Comparison of ENCODE assay signal across 15 cellular contexts in the genomic region with DNA sequence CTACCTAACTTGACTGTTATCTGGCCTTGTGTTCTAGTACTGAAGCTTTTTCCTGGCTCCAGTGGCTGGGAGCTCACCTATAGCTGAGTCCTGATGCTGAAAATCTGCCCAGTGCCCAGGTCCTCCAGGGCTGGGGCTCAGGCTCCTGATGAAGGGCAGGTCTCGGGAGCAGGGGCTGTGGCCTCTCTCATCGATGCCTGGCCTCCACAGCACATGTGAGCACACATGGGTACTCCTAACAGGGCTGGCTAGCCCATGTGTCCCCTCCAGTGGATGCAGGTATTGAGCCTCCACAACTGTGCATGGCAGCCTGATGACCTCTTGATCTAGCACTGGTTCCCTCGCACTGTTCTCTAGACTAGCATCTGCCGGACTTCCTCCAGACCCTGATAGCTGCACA. TPM values are rescaled to one million over a fixed set of nuclear protein-coding genes. Genes with fewer than 3 reads are reported as not detected.
A peak's percentile ranks its signal among the peaks of the same experiment; 100 is the strongest.
DNase-seq lines count a peak whose midpoint lies in the region; ATAC-seq and TF ChIP-seq lines count a peak whose summit lies in the region.
"Had no signal": no experiment of that assay in that cellular context is flagged by ENCODE, and none has a peak within 500 bp of the region (broad histone marks: within the 10 kb centered on the region; RNA-seq: fewer than 3 reads in every experiment).

No MANE protein-coding gene starts in this region.

- H3K23ac ChIP-seq in neuronal stem cell (ENCODE audit: low read depth, low read length, poor library complexity), result no peak overlapping the region

- no peaks in the 10 kb centered on the region for H3K9me3 ChIP-seq in neuronal stem cell (replicated peaks in 1 of 2; ENCODE audit: control insufficient read depth in 2 of 2, insufficient read depth in 1 of 2, low read depth in 1 of 2, low read length in 2 of 2)
- no peaks in the 10 kb centered on the region for H3K9me3 ChIP-seq in tibial artery
- H3K9me3 ChIP-seq in BE2C, result no peaks in the 10 kb centered on the region
- H3K9me3 ChIP-seq: ovary had no signal

- H3K4me2 ChIP-seq in neuronal stem cell (ENCODE audit: insufficient read depth, low read length, poor library complexity, severe bottlenecking), result no peak overlapping the region
- H3K4me2 ChIP-seq: KMS-11 had no signal

- H3K27ac Mint-ChIP-seq in activated naive CD4-positive, alpha-beta T cell treated with anti-CD3 and anti-CD28 coated beads, Interleukin-2, amount 50 U/mL, for 72 hours, result peak overlapping the region; percentile 30 to 44

- no peak overlapping the region for H2AK5ac ChIP-seq in neuronal stem cell (ENCODE audit: low read depth, low read length)

- H3K79me1 ChIP-seq in neuronal stem cell (ENCODE audit: low read depth, low read length), result no peaks in the 10 kb centered on the region

- no peaks in the 10 kb centered on the region for H3K36me3 ChIP-seq in neuronal stem cell (replicated peaks in 1 of 2; ENCODE audit: control insufficient read depth in 2 of 2, insufficient read depth in 2 of 2, low read length in 2 of 2)
- H3K36me3 ChIP-seq in tibial artery, result peaks cover 0 to 70% (median 15%) of the 10 kb centered on the region in 3 donors
- no peaks in the 10 kb centered on the region for H3K36me3 ChIP-seq in BE2C
- H3K36me3 ChIP-seq: ovary had no signal

- H2BK120ac ChIP-seq in neuronal stem cell (ENCODE audit: low read depth, low read length), result no peak overlapping the region

- H2AFZ ChIP-seq in neuronal stem cell (ENCODE audit: low read length), result no peak overlapping the region

- no peak overlapping the region for H2BK12ac ChIP-seq in neuronal stem cell (ENCODE audit: low read length)

- ATAC-seq in activated naive CD4-positive, alpha-beta T cell treated with anti-CD3 and anti-CD28 coated beads, Interleukin-2, amount 50 U/mL, for 72 hours, result no peak
- no peak for ATAC-seq in left colon
- ATAC-seq: stimulated activated memory B cell treated with anti-CD40 and anti-IgM and Interleukin-4, amounts not matched to agents 10 μg/mL and 1 μg/mL and 100 μg/mL, for 72 hours had no signal

- H3K27ac ChIP-seq in coronary artery, result peak overlapping the region; percentile 55 to 91
- H3K27ac ChIP-seq in neuronal stem cell (replicated peaks; ENCODE audit: low read length), result no peak overlapping the region
- peak overlapping the region; percentile 56 to 64 for H3K27ac ChIP-seq in tibial artery
- H3K27ac ChIP-seq: KMS-11, ovary had no signal

- H3K4me3 ChIP-seq in coronary artery (peak overlapping the region; percentile 22), neuronal stem cell (ENCODE audit: low read length in 2 of 2) (no peak overlapping the region), tibial artery (no peak overlapping the region), BE2C (ENCODE audit: low read depth, low read length) (no peak overlapping the region)
- H3K4me3 ChIP-seq: ovary had no signal

- no peak overlapping the region for H3K4ac ChIP-seq in neuronal stem cell (ENCODE audit: low read length)

- H3K9ac ChIP-seq in neuronal stem cell (ENCODE audit: low read depth, low read length, poor library complexity), result no peak overlapping the region
- H3K9ac ChIP-seq: KMS-11 had no signal

- H3K4me1 ChIP-seq in neuronal stem cell (ENCODE audit: control insufficient read depth in 2 of 2, insufficient read depth in 1 of 2, low read depth in 1 of 2, low read length in 2 of 2) (peaks cover 0 to 7% of the 10 kb centered on the region in 2 donors), tibial artery (peaks cover 0 to 81% (median 61%) of the 10 kb centered on the region in 4 donors), BE2C (peaks cover 5% of the 10 kb centered on the region; the same call in 1 of the 2 replicates)

- H4K8ac ChIP-seq in neuronal stem cell (ENCODE audit: low read depth, low read length), result no peak overlapping the region

- H3K9me3 Mint-ChIP-seq in activated naive CD4-positive, alpha-beta T cell treated with anti-CD3 and anti-CD28 coated beads, Interleukin-2, amount 50 U/mL, for 72 hours, result no peaks in the 10 kb centered on the region
- H3K9me3 Mint-ChIP-seq: stimulated activated memory B cell treated with anti-CD40 and anti-IgM and Interleukin-4, amounts not matched to agents 10 μg/mL and 1 μg/mL and 100 μg/mL, for 72 hours had no signal

- intact Hi-C loops in tibial artery (cut with DNase I; ENCODE audit: low total_unique reads), result no loop called here
- intact Hi-C loops in left colon (cut with DNase I, micrococcal nuclease), result no loop called here

- no peak for TF ChIP-seq CTCF in coronary artery (IDR thresholded peaks at IDR 0.05)
- TF ChIP-seq CTCF in tibial artery (IDR thresholded peaks at IDR 0.05), result no peak
- no peak for TF ChIP-seq CTCF in BE2C (IDR thresholded peaks at IDR 0.05; ENCODE audit: low read depth, low read length)

- no peak overlapping the region for H2BK15ac ChIP-seq in neuronal stem cell (ENCODE audit: low read length)

- no peaks in the 10 kb centered on the region for H3K27me3 ChIP-seq in neuronal stem cell (ENCODE audit: control insufficient read depth in 3 of 3, insufficient read depth in 3 of 3, low read depth in 1 of 3, low read length in 3 of 3)
- no peaks in the 10 kb centered on the region for H3K27me3 ChIP-seq in tibial artery
- no peaks in the 10 kb centered on the region for H3K27me3 ChIP-seq in BE2C
- H3K27me3 ChIP-seq: ovary had no signal

- H3K36me3 Mint-ChIP-seq in activated naive CD4-positive, alpha-beta T cell treated with anti-CD3 and anti-CD28 coated beads, Interleukin-2, amount 50 U/mL, for 72 hours, result peaks cover 0 to under 1% of the 10 kb centered on the region in 2 donors

- no peak overlapping the region for H2BK5ac ChIP-seq in neuronal stem cell (ENCODE audit: low read length)

- no peak overlapping the region for H4K91ac ChIP-seq in neuronal stem cell (ENCODE audit: low read depth, low read length, poor library complexity)

- peak overlapping the region; percentile 3 for H3K14ac ChIP-seq in neuronal stem cell (ENCODE audit: low read length)

- H3K18ac ChIP-seq in neuronal stem cell (ENCODE audit: low read length), result peak overlapping the region; percentile 68

- DNase-seq in activated naive CD4-positive, alpha-beta T cell treated with anti-CD3 and anti-CD28 coated beads, Interleukin-2, amount 50 U/mL, for 72 hours (ENCODE audit: low spot score in 2 of 2), result no peak
- DNase-seq in activated naive CD4-positive, alpha-beta T cell treated with Interleukin-2 at 50 U/mL for 16 hours, result no peak
- no peak for DNase-seq in coronary artery (ENCODE audit: low spot score)
- DNase-seq in neuronal stem cell (ENCODE audit: low spot score), result no peak
- peak in 1 of 2 donors; percentile 65 for DNase-seq in tibial artery
- DNase-seq in activated effector memory CD4-positive, alpha-beta T cell treated with anti-CD3 and anti-CD28 coated beads, Interleukin-2, amount 50 U/mL, for 16 hours, result no peak
- no peak for DNase-seq in left colon
- no peak for DNase-seq in BE2C
- DNase-seq: HCEC 1CT, NCI-H1048, NCI-H2107, NCI-H748 treated with DMSO at 0.1 percent for 48 hours, ovary had no signal

- WGBS in neuronal stem cell (ENCODE audit: extremely low coverage in 2 of 2, insufficient read length in 2 of 2, insufficient replicate concordance in 1 of 2), 2 donors, result no CpG with 5 or more reads among the region's 4 CpGs

RNA-seq across cellular contexts. Expression of a gene that starts 34.9 kb away (rescaled TPM):
- total RNA-seq in activated naive CD4-positive, alpha-beta T cell treated with anti-CD3 and anti-CD28 coated beads, Interleukin-2, amount 50 U/mL, for 72 hours, result not detected
- polyA plus RNA-seq in neuronal stem cell (2013, experiment 1 of 2), result 1.3 TPM
- 1.3 TPM for polyA plus RNA-seq in neuronal stem cell (2013, experiment 2 of 2)
- total RNA-seq in left colon, result 1 to 10 TPM; 4.2 to 8.2 TPM
- polyA plus RNA-seq in BE2C (2012; ENCODE audit: insufficient read depth, insufficient read length, low read depth), result not detected

RNA-seq across cellular contexts. Expression of a gene that starts 37.9 kb away (rescaled TPM):
- 100 to 1,000 TPM; 218 to 304 TPM for total RNA-seq in activated naive CD4-positive, alpha-beta T cell treated with anti-CD3 and anti-CD28 coated beads, Interleukin-2, amount 50 U/mL, for 72 hours
- polyA plus RNA-seq in neuronal stem cell (2013, experiment 1 of 2), result 47.4 TPM
- polyA plus RNA-seq in neuronal stem cell (2013, experiment 2 of 2), result 40.6 TPM
- total RNA-seq in left colon, result 100 to 1,000 TPM; 384 to 427 TPM
- 26.7 TPM for polyA plus RNA-seq in BE2C (2012; ENCODE audit: insufficient read depth, insufficient read length, low read depth)

Comparison
In these comparisons a context has a peak if more than half of its experiments do, and no peak if none do; other contexts are left out.
1. RNA of a gene that starts 34.9 kb away (total RNA-seq): 4.2 to 8.2 TPM in left colon; not detected in activated naive CD4-positive, alpha-beta T cell treated with anti-CD3 and anti-CD28 coated beads, Interleukin-2, amount 50 U/mL, for 72 hours; every median in the first group is over 4 times any median in the second.